ENCODE assay signal across 19 cellular contexts in genomic region chr1:200923607-200924006, GRCh38. TPM values are rescaled to one million over a fixed set of nuclear protein-coding genes. Genes with fewer than 3 reads are reported as not detected.
DNase-seq lines count a peak whose midpoint lies in the region; ATAC-seq, FAIRE-seq and TF ChIP-seq lines count a peak whose summit lies in the region.
"Had no signal": no experiment of that assay in that cellular context is flagged by ENCODE, and none has a peak within 500 bp of the region (broad histone marks: within the 10 kb centered on the region; RNA-seq: fewer than 3 reads in every experiment).

No MANE protein-coding gene starts in this region.

- no peaks in the 10 kb centered on the region for H4K20me1 ChIP-seq in GM23248 (ENCODE audit: insufficient read depth)
- no peaks in the 10 kb centered on the region for H4K20me1 ChIP-seq in astrocyte (ENCODE audit: insufficient read depth, low read length)
- H4K20me1 ChIP-seq: BLaER1 treated with 17β-estradiol and CSF1 and Interleukin-3, amounts not matched to agents 10 nM and 100 nM had no signal

- H3K36me3 ChIP-seq in GM23248 (ENCODE audit: low read depth), result no peaks in the 10 kb centered on the region
- no peaks in the 10 kb centered on the region for H3K36me3 ChIP-seq in astrocyte (ENCODE audit: insufficient read depth, low read length)
- H3K36me3 ChIP-seq in right atrium auricular region, result no peaks in the 10 kb centered on the region
- H3K36me3 ChIP-seq: BLaER1 treated with 17β-estradiol and CSF1 and Interleukin-3, amounts not matched to agents 10 nM and 100 nM had no signal

- H3K4me3 ChIP-seq in A549 (no peak overlapping the region), GM23248 (no peak overlapping the region), astrocyte (ENCODE audit: insufficient read depth, low read depth, low read length) (no peak overlapping the region), right cardiac atrium (ENCODE audit: low read length) (no peak overlapping the region), right atrium auricular region (no peak overlapping the region)
- H3K4me3 ChIP-seq: BLaER1 treated with 17β-estradiol and CSF1 and Interleukin-3, amounts not matched to agents 10 nM and 100 nM had no signal

- TF ChIP-seq CTCF in A549 (IDR thresholded peaks at IDR 0.05), result no peak
- TF ChIP-seq CTCF in astrocyte (IDR thresholded peaks at IDR 0.05; ENCODE audit: insufficient read depth, low read depth, low read length), result no peak
- TF ChIP-seq CTCF in right atrium auricular region (IDR thresholded peaks at IDR 0.05), result no peak

- H3K27me3 Mint-ChIP-seq in astrocyte (ENCODE audit: low read depth, unreplicated experiment), result peaks cover 6% of the 10 kb centered on the region

- no peak for TF ChIP-seq RAD21 in A549 (conservative IDR thresholded peaks at IDR 0.05 in 1 of 2, IDR thresholded peaks at IDR 0.05 in 1 of 2)

- peaks cover 6% of the 10 kb centered on the region for H3K4me1 Mint-ChIP-seq in astrocyte (ENCODE audit: low read depth, unreplicated experiment)

- peaks cover 10% of the 10 kb centered on the region; the same call in 2 of the 3 replicates for H3K4me1 ChIP-seq in A549
- H3K4me1 ChIP-seq in GM23248 (ENCODE audit: insufficient read depth), result no peaks in the 10 kb centered on the region
- no peaks in the 10 kb centered on the region for H3K4me1 ChIP-seq in astrocyte (ENCODE audit: insufficient read depth, low read length)
- no peaks in the 10 kb centered on the region for H3K4me1 ChIP-seq in right cardiac atrium (ENCODE audit: control insufficient read depth, insufficient read depth, low read length)
- no peaks in the 10 kb centered on the region for H3K4me1 ChIP-seq in right atrium auricular region

- H3K9me2 ChIP-seq in GM23248 (ENCODE audit: insufficient read depth), result no peaks in the 10 kb centered on the region

- no peaks in the 10 kb centered on the region for H3K79me2 ChIP-seq in GM23248 (ENCODE audit: insufficient read depth)
- H3K79me2 ChIP-seq in astrocyte (ENCODE audit: insufficient read depth, low read length), result no peaks in the 10 kb centered on the region

- H3K9me3 ChIP-seq in A549, result no peaks in the 10 kb centered on the region
- H3K9me3 ChIP-seq in GM23248 (ENCODE audit: low read depth), result no peaks in the 10 kb centered on the region
- no peaks in the 10 kb centered on the region for H3K9me3 ChIP-seq in astrocyte (ENCODE audit: insufficient read depth, low read depth, low read length)
- H3K9me3 ChIP-seq in right cardiac atrium (ENCODE audit: control insufficient read depth, low read length), result no peaks in the 10 kb centered on the region
- H3K9me3 ChIP-seq in right atrium auricular region, result no peaks in the 10 kb centered on the region
- H3K9me3 ChIP-seq: BLaER1 treated with 17β-estradiol and CSF1 and Interleukin-3, amounts not matched to agents 10 nM and 100 nM had no signal

- DNase-seq in A549 (ENCODE audit: low read depth in 1 of 2, low spot score in 1 of 2), result no peak
- peak; percentile 23 for DNase-seq in GM23248
- DNase-seq in astrocyte (ENCODE audit: low read depth), result peak; percentile 12
- peak; percentile 6 for DNase-seq in islet precursor cell
- no peak for DNase-seq in HEK293T (ENCODE audit: extremely low spot score)
- DNase-seq in right cardiac atrium, result no peak
- DNase-seq in right atrium auricular region (ENCODE audit: low spot score), result no peak
- DNase-seq: 8988T; CD8-positive, alpha-beta memory T cell; DND-41; NCI-H187; NCI-H2171; NCI-H446 treated with DMSO at 0.1 percent for 48 hours; NCI-H82 had no signal

- H3F3A ChIP-seq in GM23248 (ENCODE audit: insufficient read depth), result no peaks in the 10 kb centered on the region

- H3K27me3 ChIP-seq in GM23248 (replicated peaks; ENCODE audit: insufficient read depth) (peaks cover 40% of the 10 kb centered on the region), astrocyte (ENCODE audit: insufficient read depth, low read length) (no peaks in the 10 kb centered on the region), right cardiac atrium (ENCODE audit: control insufficient read depth, insufficient read depth) (no peaks in the 10 kb centered on the region), right atrium auricular region (no peaks in the 10 kb centered on the region)
- H3K27me3 ChIP-seq: BLaER1 treated with 17β-estradiol and CSF1 and Interleukin-3, amounts not matched to agents 10 nM and 100 nM had no signal

- no peak for TF ChIP-seq EP300 in A549 (IDR thresholded peaks at IDR 0.05)

- no peak for TF ChIP-seq POLR2A in A549 (IDR thresholded peaks at IDR 0.05; ENCODE audit: low read length)

- ATAC-seq in A549 (no peak), HG03039 (IDR thresholded peaks at IDR 0.05; ENCODE audit: unreplicated experiment) (no peak), right cardiac atrium (no peak)
- ATAC-seq: Right ventricle myocardium inferior had no signal

- intact Hi-C loops in right cardiac atrium (cut with DNase I), result no loop called here

- no peak overlapping the region for H3K27ac Mint-ChIP-seq in astrocyte (ENCODE audit: unreplicated experiment)
- H3K27ac Mint-ChIP-seq: CD8-positive, alpha-beta memory T cell had no signal

- no peaks in the 10 kb centered on the region for H3K36me3 Mint-ChIP-seq in astrocyte (ENCODE audit: low read depth, unreplicated experiment)
- H3K36me3 Mint-ChIP-seq: CD8-positive, alpha-beta memory T cell had no signal

- POLR2A ChIA-PET in A549 (lab: Yijun Ruan, JAX) (no interaction called here), HEK293T (lab: Yijun Ruan, JAX) (no interaction called here)

- H3K4me2 ChIP-seq in A549 (0 out of 3 replicates have a peak overlapping the region, but pooled peaks have one; percentile 16), GM23248 (ENCODE audit: unreplicated experiment) (no peak overlapping the region), astrocyte (ENCODE audit: low read length) (peak overlapping the region; percentile 26)

- FAIRE-seq in A549 (lab: Jason Lieb, UNC) (no peak), astrocyte (lab: Jason Lieb, UNC) (no peak)
- FAIRE-seq: GM19239 had no signal

- H3K27ac ChIP-seq in A549 (no peak overlapping the region; a peak in 1 of 6 replicates), GM23248 (no peak overlapping the region), astrocyte (ENCODE audit: low read depth, low read length) (no peak overlapping the region), right cardiac atrium (ENCODE audit: low read length) (no peak overlapping the region), right atrium auricular region (no peak overlapping the region)
- H3K27ac ChIP-seq: BLaER1 treated with 17β-estradiol and CSF1 and Interleukin-3, amounts not matched to agents 10 nM and 100 nM had no signal

- H3K9me3 Mint-ChIP-seq in astrocyte (ENCODE audit: unreplicated experiment), result no peaks in the 10 kb centered on the region
- H3K9me3 Mint-ChIP-seq: CD8-positive, alpha-beta memory T cell had no signal

- 56% methylated on average over 1 of the region's 1 CpG for WGBS in A549 (ENCODE audit: missing lambda C conversion rate)
- WGBS in GM23248 (ENCODE audit: low coverage in 1 of 2, low lambda C conversion rate in 2 of 2, missing lambda C conversion rate in 2 of 2), 2 experiments, result 92 to 94% methylated on average over 1 of the region's 1 CpG
- WGBS in right cardiac atrium, result 82% methylated on average over 1 of the region's 1 CpG

- H3K9ac ChIP-seq in GM23248, result no peak overlapping the region
- H3K9ac ChIP-seq in astrocyte (ENCODE audit: low read length), result no peak overlapping the region
- H3K9ac ChIP-seq: BLaER1 treated with 17β-estradiol and CSF1 and Interleukin-3, amounts not matched to agents 10 nM and 100 nM had no signal

- CTCF ChIA-PET in A549 (lab: Yijun Ruan, JAX) (interaction anchor here (1.2 to 2.1 kb wide), 3 partner anchors 25 to 93 kb away, joined by 3 to 5 read pairs (median 4); no protein-coding TSS in a partner anchor), HEK293T (lab: Yijun Ruan, JAX) (no interaction called here)

- H2AFZ ChIP-seq in GM23248, result no peak overlapping the region
- no peak overlapping the region for H2AFZ ChIP-seq in astrocyte (ENCODE audit: low read depth, low read length)

- no peak overlapping the region for H3K4me3 Mint-ChIP-seq in astrocyte (ENCODE audit: unreplicated experiment)
- H3K4me3 Mint-ChIP-seq: CD8-positive, alpha-beta memory T cell had no signal

- in situ Hi-C loops in GM23248 (cut with MboI), result no loop called here

TF ChIP-seq in A549, 52 proteins besides CTCF, POLR2A, EP300 and RAD21 (continues in another document):
- TF ChIP-seq HES2 (IDR thresholded peaks at IDR 0.05), result no peak
- TF ChIP-seq RFX5 (IDR thresholded peaks at IDR 0.05), result no peak
- TF ChIP-seq SMC3 (IDR thresholded peaks at IDR 0.05), result no peak

TF ChIP-seq in HEK293T, 16 proteins besides CTCF, POLR2A, EP300 and RAD21 (continues in another document):
- TF ChIP-seq SUZ12 (IDR thresholded peaks at IDR 0.05), result no peak
- TF ChIP-seq L3MBTL2 (conservative IDR thresholded peaks at IDR 0.05), result no peak
- no peak for TF ChIP-seq FOXM1 (IDR thresholded peaks at IDR 0.05; ENCODE audit: borderline replicate concordance)

RNA-seq across cellular contexts. Expression of gene INAVA, which starts 28.9 kb away (rescaled TPM):
- polyA plus RNA-seq in A549 (2011; rRNA removed), result 40.0 and 51.3 TPM in 2 replicates
- polyA plus RNA-seq in A549 (2012; cell fraction: cytosol; rRNA removed), result 48.7 and 59.6 TPM in 2 replicates
- 135 and 152 TPM in 2 replicates for polyA plus RNA-seq in A549 (2012; cell fraction: nucleus; rRNA removed)
- polyA plus RNA-seq in A549 (2017; fragmentation: RNase III; extraction: RNeasy Plus Mini Kit Qiagen cat#74134 plus additional on column Dnase treatment), result 38.6 to 50.2 TPM (median 43.7 TPM) in 3 replicates
- 49.6 and 58.9 TPM in 2 replicates for polyA minus RNA-seq in A549 (2011; rRNA and poly(A)+ RNA removed)
- not detected in 2 replicates for total RNA-seq in GM23248 (2014; rRNA removed; shearing (Covaris generic))
- not detected in 2 replicates for polyA plus RNA-seq in GM23248 (2016; fragmentation: Nextera tagmentation; extraction: Ambion mirVana)
- total RNA-seq in astrocyte, result 9.5 and 10.3 TPM in 2 replicates
- total RNA-seq in right cardiac atrium, result not detected
- not detected for polyA plus RNA-seq in right cardiac atrium
- not detected for total RNA-seq in right atrium auricular region
- total RNA-seq: Right ventricle myocardium inferior had no signal

RNA-seq across cellular contexts. Expression of gene GPR25, which starts 50.8 kb away (rescaled TPM):
- not detected in 2 replicates for polyA plus RNA-seq in A549 (2011; rRNA removed)
- polyA plus RNA-seq in A549 (2012; cell fraction: cytosol; rRNA removed), result 0.06 TPM in 1 of 2 replicates, not detected in the other
- polyA plus RNA-seq in A549 (2012; cell fraction: nucleus; rRNA removed), result 0.12 and 0.28 TPM in 2 replicates
- polyA plus RNA-seq in A549 (2017; fragmentation: RNase III; extraction: RNeasy Plus Mini Kit Qiagen cat#74134 plus additional on column Dnase treatment), result not detected in 3 replicates
- polyA minus RNA-seq in A549 (2011; rRNA and poly(A)+ RNA removed), result not detected in 2 replicates
- total RNA-seq in GM23248 (2014; rRNA removed; shearing (Covaris generic)), result not detected in 2 replicates
- not detected in 2 replicates for polyA plus RNA-seq in GM23248 (2016; fragmentation: Nextera tagmentation; extraction: Ambion mirVana)
- not detected in 2 replicates for total RNA-seq in astrocyte
- not detected for total RNA-seq in right cardiac atrium
- polyA plus RNA-seq in right cardiac atrium, result not detected
- total RNA-seq in right atrium auricular region, result not detected
- total RNA-seq: H4, Right ventricle myocardium inferior had no signal

Comparison
In these comparisons a context has a peak if more than half of its experiments do, and no peak if none do; other contexts are left out.
1. DNase-seq: peak in GM23248 (single experiment), astrocyte (single experiment) and islet precursor cell (single experiment); none in A549 (0 of 2), HEK293T (single experiment), right cardiac atrium (0 of 3) and right atrium auricular region (single experiment).